Comparison of ENCODE assay signal across 1 cellular context in the genomic region with DNA sequence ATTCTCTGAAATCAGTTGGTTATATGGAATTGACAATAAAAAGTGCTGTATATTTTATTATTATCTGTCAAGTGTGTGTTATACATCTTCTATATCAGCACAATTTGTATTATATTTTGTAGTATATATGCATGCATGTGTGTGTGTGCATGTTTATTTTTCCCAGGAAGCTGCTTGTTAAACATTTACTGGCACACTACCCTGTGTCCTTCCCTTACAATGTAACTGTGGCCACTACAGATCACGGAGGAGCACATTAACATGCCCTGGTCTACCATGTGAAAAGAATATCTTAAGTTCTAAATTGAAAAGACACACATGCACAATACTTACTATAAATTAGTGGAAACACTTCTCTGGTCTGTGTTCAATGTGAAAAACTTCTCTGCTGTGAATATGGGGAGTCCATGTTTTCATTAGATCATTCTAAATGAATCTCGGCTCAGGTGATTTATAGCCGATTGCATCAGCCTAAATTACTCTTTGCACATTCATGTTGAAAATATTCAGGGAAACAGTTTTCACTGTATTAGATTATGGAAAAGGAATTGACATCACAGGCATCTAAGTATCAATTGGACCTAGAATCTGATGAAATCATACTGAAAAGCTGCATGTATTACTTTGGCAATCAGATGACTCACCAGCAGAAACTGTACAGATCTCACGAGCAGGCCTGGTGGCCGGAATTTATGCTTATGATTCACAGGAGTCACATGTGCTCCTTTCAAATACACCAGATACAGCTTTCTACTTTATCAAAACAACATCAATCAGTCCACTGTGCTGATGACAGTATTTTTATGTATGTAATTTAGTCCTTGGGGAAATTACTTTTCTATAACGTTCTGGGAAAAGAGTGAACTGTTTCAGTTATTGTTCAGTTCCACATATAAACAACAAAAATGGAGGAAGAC.
TF ChIP-seq lines count a peak whose summit lies in the region.

No MANE protein-coding gene starts in this region.

TF ChIP-seq in A549, 52 proteins besides CTCF, POLR2A, EP300 and RAD21 (continued from another document):
- TF ChIP-seq, protein P1, sequence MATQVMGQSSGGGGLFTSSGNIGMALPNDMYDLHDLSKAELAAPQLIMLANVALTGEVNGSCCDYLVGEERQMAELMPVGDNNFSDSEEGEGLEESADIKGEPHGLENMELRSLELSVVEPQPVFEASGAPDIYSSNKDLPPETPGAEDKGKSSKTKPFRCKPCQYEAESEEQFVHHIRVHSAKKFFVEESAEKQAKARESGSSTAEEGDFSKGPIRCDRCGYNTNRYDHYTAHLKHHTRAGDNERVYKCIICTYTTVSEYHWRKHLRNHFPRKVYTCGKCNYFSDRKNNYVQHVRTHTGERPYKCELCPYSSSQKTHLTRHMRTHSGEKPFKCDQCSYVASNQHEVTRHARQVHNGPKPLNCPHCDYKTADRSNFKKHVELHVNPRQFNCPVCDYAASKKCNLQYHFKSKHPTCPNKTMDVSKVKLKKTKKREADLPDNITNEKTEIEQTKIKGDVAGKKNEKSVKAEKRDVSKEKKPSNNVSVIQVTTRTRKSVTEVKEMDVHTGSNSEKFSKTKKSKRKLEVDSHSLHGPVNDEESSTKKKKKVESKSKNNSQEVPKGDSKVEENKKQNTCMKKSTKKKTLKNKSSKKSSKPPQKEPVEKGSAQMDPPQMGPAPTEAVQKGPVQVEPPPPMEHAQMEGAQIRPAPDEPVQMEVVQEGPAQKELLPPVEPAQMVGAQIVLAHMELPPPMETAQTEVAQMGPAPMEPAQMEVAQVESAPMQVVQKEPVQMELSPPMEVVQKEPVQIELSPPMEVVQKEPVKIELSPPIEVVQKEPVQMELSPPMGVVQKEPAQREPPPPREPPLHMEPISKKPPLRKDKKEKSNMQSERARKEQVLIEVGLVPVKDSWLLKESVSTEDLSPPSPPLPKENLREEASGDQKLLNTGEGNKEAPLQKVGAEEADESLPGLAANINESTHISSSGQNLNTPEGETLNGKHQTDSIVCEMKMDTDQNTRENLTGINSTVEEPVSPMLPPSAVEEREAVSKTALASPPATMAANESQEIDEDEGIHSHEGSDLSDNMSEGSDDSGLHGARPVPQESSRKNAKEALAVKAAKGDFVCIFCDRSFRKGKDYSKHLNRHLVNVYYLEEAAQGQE (IDR thresholded peaks at IDR 0.05): no peak
- TF ChIP-seq HOXB5 (CRISPR knock-in tag; IDR thresholded peaks at IDR 0.05): peak; percentile 80
- TF ChIP-seq NPAS2 (CRISPR knock-in tag; IDR thresholded peaks at IDR 0.05; ENCODE audit: borderline replicate concordance): 0 out of 2 replicates have a peak, but pooled peaks have one; percentile 34
- 0 out of 2 replicates have a peak, but pooled peaks have one; percentile 14 for TF ChIP-seq EHF (CRISPR knock-in tag; IDR thresholded peaks at IDR 0.05)
- TF ChIP-seq JUNB (IDR thresholded peaks at IDR 0.05): peak; percentile 100
- no peak for TF ChIP-seq FOSB (CRISPR knock-in tag; IDR thresholded peaks at IDR 0.05)
- no peak for TF ChIP-seq CBX8 (IDR thresholded peaks at IDR 0.05)
- TF ChIP-seq, protein P2, sequence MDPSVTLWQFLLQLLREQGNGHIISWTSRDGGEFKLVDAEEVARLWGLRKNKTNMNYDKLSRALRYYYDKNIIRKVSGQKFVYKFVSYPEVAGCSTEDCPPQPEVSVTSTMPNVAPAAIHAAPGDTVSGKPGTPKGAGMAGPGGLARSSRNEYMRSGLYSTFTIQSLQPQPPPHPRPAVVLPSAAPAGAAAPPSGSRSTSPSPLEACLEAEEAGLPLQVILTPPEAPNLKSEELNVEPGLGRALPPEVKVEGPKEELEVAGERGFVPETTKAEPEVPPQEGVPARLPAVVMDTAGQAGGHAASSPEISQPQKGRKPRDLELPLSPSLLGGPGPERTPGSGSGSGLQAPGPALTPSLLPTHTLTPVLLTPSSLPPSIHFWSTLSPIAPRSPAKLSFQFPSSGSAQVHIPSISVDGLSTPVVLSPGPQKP (IDR thresholded peaks at IDR 0.05; ENCODE audit: low read depth, low read length): no peak
- TF ChIP-seq MAFK (IDR thresholded peaks at IDR 0.05; ENCODE audit: partially characterized antibody): peak; percentile 32
- no peak for TF ChIP-seq TFCP2L1 (CRISPR knock-in tag; IDR thresholded peaks at IDR 0.05)
- TF ChIP-seq HOXB13 (CRISPR knock-in tag; IDR thresholded peaks at IDR 0.05; ENCODE audit: low read depth): no peak
- TF ChIP-seq, protein P3, sequence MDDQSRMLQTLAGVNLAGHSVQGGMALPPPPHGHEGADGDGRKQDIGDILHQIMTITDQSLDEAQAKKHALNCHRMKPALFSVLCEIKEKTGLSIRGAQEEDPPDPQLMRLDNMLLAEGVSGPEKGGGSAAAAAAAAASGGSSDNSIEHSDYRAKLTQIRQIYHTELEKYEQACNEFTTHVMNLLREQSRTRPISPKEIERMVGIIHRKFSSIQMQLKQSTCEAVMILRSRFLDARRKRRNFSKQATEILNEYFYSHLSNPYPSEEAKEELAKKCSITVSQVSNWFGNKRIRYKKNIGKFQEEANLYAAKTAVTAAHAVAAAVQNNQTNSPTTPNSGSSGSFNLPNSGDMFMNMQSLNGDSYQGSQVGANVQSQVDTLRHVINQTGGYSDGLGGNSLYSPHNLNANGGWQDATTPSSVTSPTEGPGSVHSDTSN (IDR thresholded peaks at IDR 0.05): no peak
- TF ChIP-seq HOXA7 (CRISPR knock-in tag; IDR thresholded peaks at IDR 0.05): no peak
- TF ChIP-seq BHLHE40 (IDR thresholded peaks at IDR 0.05; ENCODE audit: low read depth, low read length): peak; percentile 60
- TF ChIP-seq ZNF302 (CRISPR knock-in tag; IDR thresholded peaks at IDR 0.05): no peak
- TF ChIP-seq, protein P4, sequence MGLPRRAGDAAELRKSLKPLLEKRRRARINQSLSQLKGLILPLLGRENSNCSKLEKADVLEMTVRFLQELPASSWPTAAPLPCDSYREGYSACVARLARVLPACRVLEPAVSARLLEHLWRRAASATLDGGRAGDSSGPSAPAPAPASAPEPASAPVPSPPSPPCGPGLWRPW (IDR thresholded peaks at IDR 0.05): peak; percentile 97
- no peak for TF ChIP-seq ATOH8 (CRISPR knock-in tag; IDR thresholded peaks at IDR 0.05; ENCODE audit: low read depth)
- no peak for TF ChIP-seq MAZ (IDR thresholded peaks at IDR 0.05; ENCODE audit: borderline replicate concordance, low read depth, low read length)
- no peak for TF ChIP-seq KDM1A (IDR thresholded peaks at IDR 0.05; ENCODE audit: low read depth)
- 0 out of 2 replicates have a peak, but pooled peaks have one; percentile 41 for TF ChIP-seq ZSCAN20 (CRISPR knock-in tag; IDR thresholded peaks at IDR 0.05)
- TF ChIP-seq, protein P5, sequence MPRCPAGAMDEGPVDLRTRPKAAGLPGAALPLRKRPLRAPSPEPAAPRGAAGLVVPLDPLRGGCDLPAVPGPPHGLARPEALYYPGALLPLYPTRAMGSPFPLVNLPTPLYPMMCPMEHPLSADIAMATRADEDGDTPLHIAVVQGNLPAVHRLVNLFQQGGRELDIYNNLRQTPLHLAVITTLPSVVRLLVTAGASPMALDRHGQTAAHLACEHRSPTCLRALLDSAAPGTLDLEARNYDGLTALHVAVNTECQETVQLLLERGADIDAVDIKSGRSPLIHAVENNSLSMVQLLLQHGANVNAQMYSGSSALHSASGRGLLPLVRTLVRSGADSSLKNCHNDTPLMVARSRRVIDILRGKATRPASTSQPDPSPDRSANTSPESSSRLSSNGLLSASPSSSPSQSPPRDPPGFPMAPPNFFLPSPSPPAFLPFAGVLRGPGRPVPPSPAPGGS (IDR thresholded peaks at IDR 0.05): peak; percentile 94; the same call in 1 of the 3 replicates
- no peak for TF ChIP-seq RNF2 (IDR thresholded peaks at IDR 0.05; ENCODE audit: borderline replicate concordance, low read depth)
- no peak for TF ChIP-seq KDM5A (IDR thresholded peaks at IDR 0.05)
- no peak for TF ChIP-seq SREBF2 (IDR thresholded peaks at IDR 0.05)
- TF ChIP-seq RFX5 (IDR thresholded peaks at IDR 0.05): no peak
- TF ChIP-seq JUN (IDR thresholded peaks at IDR 0.05): peak; percentile 99
- peak; percentile 51; the same call in 1 of the 3 replicates for TF ChIP-seq SMC3 (IDR thresholded peaks at IDR 0.05)
- TF ChIP-seq NFE2L2 (conservative IDR thresholded peaks at IDR 0.05; ENCODE audit: low read length): no peak
- TF ChIP-seq E2F6 (IDR thresholded peaks at IDR 0.05; ENCODE audit: borderline replicate concordance, low read depth): no peak
- TF ChIP-seq RARB (CRISPR knock-in tag; IDR thresholded peaks at IDR 0.05): peak; percentile 62; the same call in 1 of the 2 replicates
- no peak for TF ChIP-seq CHD4 (IDR thresholded peaks at IDR 0.05; ENCODE audit: borderline replicate concordance)
- TF ChIP-seq, protein P6, sequence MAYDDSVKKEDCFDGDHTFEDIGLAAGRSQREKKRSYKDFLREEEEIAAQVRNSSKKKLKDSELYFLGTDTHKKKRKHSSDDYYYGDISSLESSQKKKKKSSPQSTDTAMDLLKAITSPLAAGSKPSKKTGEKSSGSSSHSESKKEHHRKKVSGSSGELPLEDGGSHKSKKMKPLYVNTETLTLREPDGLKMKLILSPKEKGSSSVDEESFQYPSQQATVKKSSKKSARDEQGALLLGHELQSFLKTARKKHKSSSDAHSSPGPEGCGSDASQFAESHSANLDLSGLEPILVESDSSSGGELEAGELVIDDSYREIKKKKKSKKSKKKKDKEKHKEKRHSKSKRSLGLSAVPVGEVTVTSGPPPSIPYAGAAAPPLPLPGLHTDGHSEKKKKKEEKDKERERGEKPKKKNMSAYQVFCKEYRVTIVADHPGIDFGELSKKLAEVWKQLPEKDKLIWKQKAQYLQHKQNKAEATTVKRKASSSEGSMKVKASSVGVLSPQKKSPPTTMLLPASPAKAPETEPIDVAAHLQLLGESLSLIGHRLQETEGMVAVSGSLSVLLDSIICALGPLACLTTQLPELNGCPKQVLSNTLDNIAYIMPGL (CRISPR knock-in tag; IDR thresholded peaks at IDR 0.05; ENCODE audit: borderline replicate concordance): no peak
- TF ChIP-seq RCOR1 (IDR thresholded peaks at IDR 0.05; ENCODE audit: low read depth, low read length): no peak
- peak; percentile 89; the same call in 1 of the 2 replicates for TF ChIP-seq MYC (IDR thresholded peaks at IDR 0.05; ENCODE audit: borderline replicate concordance, low read length)
- TF ChIP-seq ZC3H11A (IDR thresholded peaks at IDR 0.05): no peak
- TF ChIP-seq POLR2AphosphoS2 (conservative IDR thresholded peaks at IDR 0.05; ENCODE audit: low read length): no peak
- TF ChIP-seq NR3C1 (IDR thresholded peaks at IDR 0.05): no peak
- TF ChIP-seq HDAC2 (IDR thresholded peaks at IDR 0.05): no peak
- TF ChIP-seq ESRRA (IDR thresholded peaks at IDR 0.05; ENCODE audit: borderline replicate concordance, low read length): no peak
- TF ChIP-seq GATA3 (IDR thresholded peaks at IDR 0.05; ENCODE audit: borderline replicate concordance): peak; percentile 85
- no peak for TF ChIP-seq EHMT2 (IDR thresholded peaks at IDR 0.05; ENCODE audit: low read depth)
- TF ChIP-seq CHD2 (IDR thresholded peaks at IDR 0.05; ENCODE audit: low read length, partially characterized antibody): no peak
- TF ChIP-seq HEYL (CRISPR knock-in tag; IDR thresholded peaks at IDR 0.05): peak; percentile 68; the same call in 1 of the 2 replicates
- TF ChIP-seq MAX (IDR thresholded peaks at IDR 0.05): peak; percentile 92
- TF ChIP-seq ZFP36 (IDR thresholded peaks at IDR 0.05; ENCODE audit: borderline replicate concordance, partially characterized antibody): no peak
- peak; percentile 96 to 98 for TF ChIP-seq CEBPB (IDR thresholded peaks at IDR 0.05)
- peak; percentile 77; the same call in 1 of the 2 replicates for TF ChIP-seq FOXS1 (CRISPR knock-in tag; IDR thresholded peaks at IDR 0.05)
- TF ChIP-seq FOSL2 (IDR thresholded peaks at IDR 0.05): peak; percentile 100
- peak; percentile 100 for TF ChIP-seq FOSL2 (CRISPR knock-in tag; IDR thresholded peaks at IDR 0.05)
- TF ChIP-seq PHF8 (IDR thresholded peaks at IDR 0.05; ENCODE audit: borderline replicate concordance, low read depth): no peak
- no peak for TF ChIP-seq CBX2 (IDR thresholded peaks at IDR 0.05; ENCODE audit: borderline replicate concordance, low read depth)
